Comparison of ENCODE assay signal across 9 cellular contexts in the genomic region with DNA sequence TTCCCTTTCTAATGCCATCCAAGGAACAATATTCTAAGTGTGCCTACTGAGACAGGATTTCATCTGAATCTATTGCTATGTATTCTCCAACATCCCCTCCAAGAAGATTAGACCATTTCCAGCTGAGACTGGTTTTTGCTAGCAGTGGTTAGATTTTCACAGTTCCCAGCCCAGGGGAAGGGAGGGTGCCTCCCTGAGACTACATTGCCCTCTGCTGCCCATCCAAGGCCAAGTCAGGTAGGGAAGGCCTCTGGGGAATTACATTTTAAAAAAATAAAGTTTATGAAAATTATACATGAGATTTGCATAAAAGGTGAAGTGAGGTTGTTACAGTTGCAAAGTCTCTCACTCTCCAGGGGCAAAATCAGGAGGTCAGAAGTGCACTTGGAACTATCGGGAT. TPM values are rescaled to one million over a fixed set of nuclear protein-coding genes. Genes with fewer than 3 reads are reported as not detected.
DNase-seq lines count a peak whose midpoint lies in the region; ATAC-seq and TF ChIP-seq lines count a peak whose summit lies in the region.
"Had no signal": no experiment of that assay in that cellular context is flagged by ENCODE, and none has a peak within 500 bp of the region (broad histone marks: within the 10 kb centered on the region; RNA-seq: fewer than 3 reads in every experiment).

No MANE protein-coding gene starts in this region.

- H3K27me3 ChIP-seq in DND-41 (ENCODE audit: insufficient read depth, low read length, poor library complexity) (no peaks in the 10 kb centered on the region), HL-60 (ENCODE audit: insufficient read depth, poor library complexity, severe bottlenecking) (no peaks in the 10 kb centered on the region)

- H4K20me1 ChIP-seq in DND-41 (ENCODE audit: insufficient read depth, low read length): no peaks in the 10 kb centered on the region

- H2AFZ ChIP-seq in DND-41 (ENCODE audit: low read depth, low read length): no peak overlapping the region

- H3K27ac Mint-ChIP-seq in WTC11: no peak overlapping the region
- H3K27ac Mint-ChIP-seq: immature natural killer cell had no signal

- H3K4me3 ChIP-seq in DND-41 (ENCODE audit: low read depth in 1 of 2, low read length in 2 of 2): no peak overlapping the region
- no peak overlapping the region for H3K4me3 ChIP-seq in HL-60 (replicated peaks; ENCODE audit: insufficient read depth, low read length)

- H3K9ac ChIP-seq in DND-41 (ENCODE audit: low read depth, low read length): no peak overlapping the region

- H3K79me2 ChIP-seq in DND-41 (ENCODE audit: insufficient read depth, low read length): no peaks in the 10 kb centered on the region

- peaks cover 4% of the 10 kb centered on the region; the same call in 1 of the 2 replicates for H3K27me3 Mint-ChIP-seq in WTC11 (ENCODE audit: low read depth)

- peaks cover 30% of the 10 kb centered on the region for H3K9me3 Mint-ChIP-seq in WTC11
- H3K9me3 Mint-ChIP-seq: immature natural killer cell had no signal

- POLR2A ChIA-PET in WTC11 (lab: Charles Lee): no interaction called here

- no peak for ATAC-seq in DND-41 (ENCODE audit: insufficient read depth, low read depth)
- peak; percentile 64 for ATAC-seq in WTC11
- ATAC-seq in HG02759 (IDR thresholded peaks at IDR 0.05; ENCODE audit: unreplicated experiment): no peak
- no peak for ATAC-seq in HG03565 (IDR thresholded peaks at IDR 0.05; ENCODE audit: unreplicated experiment)

- TF ChIP-seq CTCF in DND-41 (IDR thresholded peaks at IDR 0.05; ENCODE audit: borderline replicate concordance, extremely low read depth, low read length, poor library complexity, severe bottlenecking): peak; percentile 35
- TF ChIP-seq CTCF in HL-60 (IDR thresholded peaks at IDR 0.05; ENCODE audit: insufficient read depth, low read length): peak; percentile 22
- 0 out of 2 replicates have a peak, but pooled peaks have one; percentile 17 for TF ChIP-seq CTCF in WTC11 (IDR thresholded peaks at IDR 0.05)

- H3K4me2 ChIP-seq in DND-41 (ENCODE audit: insufficient read depth, low read length): no peak overlapping the region

- H3K36me3 Mint-ChIP-seq in WTC11: peaks cover 20% of the 10 kb centered on the region
- H3K36me3 Mint-ChIP-seq: immature natural killer cell had no signal

- H3K4me1 ChIP-seq in DND-41 (ENCODE audit: insufficient read depth, low read length): no peaks in the 10 kb centered on the region

- H3K4me3 Mint-ChIP-seq in WTC11: no peak overlapping the region
- H3K4me3 Mint-ChIP-seq: immature natural killer cell had no signal

- CTCF ChIA-PET in WTC11 (lab: Charles Lee): interaction anchor here (0.6 to 2.1 kb wide), 5 partner anchors 10 to 1761 kb away, joined by 3 to 7 read pairs (median 4); no protein-coding TSS in a partner anchor

- H3K4me1 Mint-ChIP-seq in WTC11: peaks cover 2% of the 10 kb centered on the region

- peak; percentile 6 for DNase-seq in DND-41
- peak in 1 of 2 experiments; percentile 63 for DNase-seq in HL-60 (ENCODE audit: low read depth in 1 of 2, low spot score in 1 of 2)
- DNase-seq in WTC11 (ENCODE audit: low spot score): peak; percentile 33
- DNase-seq in midbrain (lab: John Stamatoyannopoulos, UW): peak; percentile 26
- no peak for DNase-seq in activated T-cell treated with anti-CD3 and anti-CD28 coated beads, Interleukin-2, amount 50 U/mL, for 48 hours
- DNase-seq in hepatic stellate cell (ENCODE audit: low spot score): no peak
- DNase-seq: immature natural killer cell had no signal

- no peaks in the 10 kb centered on the region for H3K36me3 ChIP-seq in DND-41 (ENCODE audit: insufficient read depth, low read length)

- no peak overlapping the region for H3K27ac ChIP-seq in DND-41 (ENCODE audit: low read length)
- H3K27ac ChIP-seq in HL-60 (replicated peaks): no peak overlapping the region

- peaks cover under 1% of the 10 kb centered on the region for H3K9me3 ChIP-seq in DND-41 (ENCODE audit: insufficient read depth, low read length, severe bottlenecking)

TF ChIP-seq in WTC11, 78 proteins besides CTCF, POLR2A, EP300 and RAD21:
- TF ChIP-seq, protein P1, sequence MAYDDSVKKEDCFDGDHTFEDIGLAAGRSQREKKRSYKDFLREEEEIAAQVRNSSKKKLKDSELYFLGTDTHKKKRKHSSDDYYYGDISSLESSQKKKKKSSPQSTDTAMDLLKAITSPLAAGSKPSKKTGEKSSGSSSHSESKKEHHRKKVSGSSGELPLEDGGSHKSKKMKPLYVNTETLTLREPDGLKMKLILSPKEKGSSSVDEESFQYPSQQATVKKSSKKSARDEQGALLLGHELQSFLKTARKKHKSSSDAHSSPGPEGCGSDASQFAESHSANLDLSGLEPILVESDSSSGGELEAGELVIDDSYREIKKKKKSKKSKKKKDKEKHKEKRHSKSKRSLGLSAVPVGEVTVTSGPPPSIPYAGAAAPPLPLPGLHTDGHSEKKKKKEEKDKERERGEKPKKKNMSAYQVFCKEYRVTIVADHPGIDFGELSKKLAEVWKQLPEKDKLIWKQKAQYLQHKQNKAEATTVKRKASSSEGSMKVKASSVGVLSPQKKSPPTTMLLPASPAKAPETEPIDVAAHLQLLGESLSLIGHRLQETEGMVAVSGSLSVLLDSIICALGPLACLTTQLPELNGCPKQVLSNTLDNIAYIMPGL (CRISPR knock-in tag; IDR thresholded peaks at IDR 0.05): no peak
- TF ChIP-seq NR2C2 (CRISPR knock-in tag; IDR thresholded peaks at IDR 0.05): no peak
- TF ChIP-seq ZNF416 (CRISPR knock-in tag; IDR thresholded peaks at IDR 0.05): no peak

RNA-seq across cellular contexts. Expression of a gene that starts 28.0 kb away (rescaled TPM):
- 5.8 to 7.4 TPM (median 6.2 TPM) in 3 replicates for total RNA-seq in WTC11 (2021)

Comparison
In these comparisons a context has a peak if more than half of its experiments do, and no peak if none do; other contexts are left out.
1. DNase-seq: peak in DND-41 (single experiment), WTC11 (single experiment) and midbrain (single experiment); none in activated T-cell treated with anti-CD3 and anti-CD28 coated beads, Interleukin-2, amount 50 U/mL, for 48 hours (0 of 2) and hepatic stellate cell (single experiment).
2. Peak in every context shown above with its lines, with median percentiles within 50 percentile points of each other: CTCF ChIP-seq.